In genomic region chr20:39004508-39004907, GRCh38 we compare ENCODE assay signal across 9 cellular contexts. TPM values are rescaled to one million over a fixed set of nuclear protein-coding genes. Genes with fewer than 3 reads are reported as not detected.
DNase-seq lines count a peak whose midpoint lies in the region; ATAC-seq, FAIRE-seq and TF ChIP-seq lines count a peak whose summit lies in the region.
"Had no signal": no experiment of that assay in that cellular context is flagged by ENCODE, and none has a peak within 500 bp of the region (broad histone marks: within the 10 kb centered on the region; RNA-seq: fewer than 3 reads in every experiment).

No MANE protein-coding gene starts in this region.

- H3K4me1 ChIP-seq in RWPE2 (ENCODE audit: insufficient read depth, poor library complexity, severe bottlenecking) (peaks cover 6% of the 10 kb centered on the region), kidney (ENCODE audit: control insufficient read depth in 1 of 2, insufficient read depth in 1 of 2, low read depth in 1 of 2, low read length in 2 of 2) (no peaks in the 10 kb centered on the region), adrenal gland (replicated peaks in 1 of 2) (no peaks in the 10 kb centered on the region)
- H3K4me1 ChIP-seq: body of pancreas had no signal

- no peaks in the 10 kb centered on the region for H3K9me3 Mint-ChIP-seq in natural killer cell

- H3K27ac ChIP-seq in RWPE2 (ENCODE audit: poor library complexity, severe bottlenecking) (no peak overlapping the region), kidney (ENCODE audit: low read depth in 2 of 2, low read length in 2 of 2) (no peak overlapping the region), adrenal gland (no peak overlapping the region)
- H3K27ac ChIP-seq: body of pancreas had no signal

- WGBS in adrenal gland, 4 donors = 58 to 85% (median 80%) methylated on average over 1 of the region's 1 CpG

- peaks cover 6 to 10% of the 10 kb centered on the region in 2 donors for H3K4me1 Mint-ChIP-seq in natural killer cell

- H3K36me3 ChIP-seq in RWPE2 (ENCODE audit: low read depth) (peaks cover 98% of the 10 kb centered on the region), kidney (ENCODE audit: control insufficient read depth in 1 of 2, insufficient read depth in 2 of 2, low read length in 2 of 2) (peaks cover 31 to 42% of the 10 kb centered on the region in 2 donors), adrenal gland (replicated peaks in 1 of 2) (peaks cover 0 to 59% of the 10 kb centered on the region in 2 donors)

- H3K4me3 ChIP-seq in RWPE2 (ENCODE audit: severe bottlenecking) (no peak overlapping the region), kidney (ENCODE audit: low read length in 2 of 2) (no peak overlapping the region), adrenal gland (no peak overlapping the region)
- H3K4me3 ChIP-seq: body of pancreas had no signal

- peaks cover 16% of the 10 kb centered on the region for H3K36me3 Mint-ChIP-seq in natural killer cell

- H3K27ac Mint-ChIP-seq in natural killer cell = no peak overlapping the region

- H3K27me3 ChIP-seq in RWPE2 (ENCODE audit: insufficient read depth, poor library complexity, severe bottlenecking) = no peaks in the 10 kb centered on the region
- no peaks in the 10 kb centered on the region for H3K27me3 ChIP-seq in adrenal gland
- H3K27me3 ChIP-seq: body of pancreas had no signal

- H3K9me3 ChIP-seq in RWPE2 (ENCODE audit: severe bottlenecking) (no peaks in the 10 kb centered on the region), kidney (ENCODE audit: control insufficient read depth in 1 of 2, low read length in 2 of 2) (no peaks in the 10 kb centered on the region), adrenal gland (replicated peaks in 1 of 3) (no peaks in the 10 kb centered on the region)
- H3K9me3 ChIP-seq: body of pancreas had no signal

- H3K27me3 Mint-ChIP-seq in natural killer cell (ENCODE audit: low read depth in 2 of 2) = no peaks in the 10 kb centered on the region

- no peak for TF ChIP-seq CTCF in RWPE2 (IDR thresholded peaks at IDR 0.05; ENCODE audit: poor library complexity, severe bottlenecking)
- no peak for TF ChIP-seq CTCF in kidney (IDR thresholded peaks at IDR 0.05; ENCODE audit: borderline replicate concordance, extremely low read depth, insufficient read depth)
- no peak for TF ChIP-seq CTCF in natural killer cell (IDR thresholded peaks at IDR 0.05)
- TF ChIP-seq CTCF in adrenal gland (IDR thresholded peaks at IDR 0.05) = no peak

- H3K9ac ChIP-seq in kidney (ENCODE audit: low read length in 2 of 2) = no peak overlapping the region

- no peak for FAIRE-seq in kidney (lab: Jason Lieb, UNC)

- peak; percentile 71 for ATAC-seq in RWPE2 (ENCODE audit: low read depth)
- ATAC-seq in natural killer cell = no peak
- ATAC-seq: body of pancreas had no signal

- intact Hi-C loops in kidney (cut with DNase I) (no loop called here), natural killer cell (cut with micrococcal nuclease) (no loop called here), adrenal gland (cut with DNase I) (no loop called here)

- peak; percentile 84 for DNase-seq in DMS153 treated with DMSO at 0.1 percent for 48 hours (lab: John Stamatoyannopoulos, UW; ENCODE audit: unreplicated experiment)
- DNase-seq in NCI-H1105 (lab: John Stamatoyannopoulos, UW) = peak; percentile 79
- no peak for DNase-seq in RWPE2 (ENCODE audit: low spot score)
- peak; percentile 74 for DNase-seq in kidney
- no peak for DNase-seq in RKO (ENCODE audit: low spot score)
- DNase-seq in natural killer cell = no peak
- no peak for DNase-seq in adrenal gland
- DNase-seq: SIG-M5 had no signal

- TF ChIP-seq POLR2A in adrenal gland (IDR thresholded peaks at IDR 0.05) = no peak

- H3K4me3 Mint-ChIP-seq in natural killer cell = no peak overlapping the region

RNA-seq across cellular contexts. Expression of gene DHX35, which starts 42.4 kb away (rescaled TPM):
- 11.0 TPM for total RNA-seq in kidney
- polyA plus RNA-seq in kidney (ENCODE audit: insufficient read depth, low read depth, low replicate concordance) = 6.9 TPM
- total RNA-seq in natural killer cell = 10 to 100 TPM in 2 of 3 donors, 1 to 10 TPM in 1; 8.8 to 11.4 (median 10.2) TPM
- 10 to 100 TPM in 2 of 8 donors, 1 to 10 TPM in 6; 3.2 to 12.7 (median 8.8) TPM for total RNA-seq in adrenal gland
- polyA plus RNA-seq in adrenal gland = 1 to 10 TPM; 6.3 to 7.5 (median 6.6) TPM

Comparison
In these comparisons a context has a peak if more than half of its experiments do, and no peak if none do; other contexts are left out.
1. DNase-seq: peak in DMS153 treated with DMSO at 0.1 percent for 48 hours (single experiment), NCI-H1105 (single experiment) and kidney (single experiment); none in RWPE2 (single experiment), RKO (single experiment), natural killer cell (single experiment) and adrenal gland (0 of 7).